Comparison of ENCODE assay signal across 9 cellular contexts in the genomic region with DNA sequence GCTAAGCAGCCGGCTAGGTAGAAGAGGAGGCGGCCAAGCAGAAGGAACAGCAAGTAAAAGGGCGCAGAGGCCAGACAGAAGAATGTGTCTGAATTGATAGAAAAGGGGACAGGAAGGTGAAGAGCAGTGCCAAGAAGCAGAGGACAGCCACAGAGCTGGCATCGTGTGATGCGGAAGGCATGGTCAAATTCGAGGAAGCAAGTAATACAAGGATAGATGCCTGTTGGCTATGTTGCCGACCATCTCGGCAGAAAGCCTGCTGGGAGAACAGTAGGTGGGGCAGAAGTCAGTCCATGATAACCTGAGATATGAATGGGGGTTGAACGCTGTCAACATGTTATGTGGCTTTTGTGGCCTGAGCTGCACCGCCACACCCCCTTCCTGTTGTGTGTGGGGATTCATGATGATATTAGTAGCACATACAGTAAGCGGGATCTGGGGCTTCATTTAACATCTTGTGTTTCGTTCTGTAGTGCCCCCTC. TPM values are rescaled to one million over a fixed set of nuclear protein-coding genes. Genes with fewer than 3 reads are reported as not detected.
DNase-seq lines count a peak whose midpoint lies in the region; ATAC-seq and TF ChIP-seq lines count a peak whose summit lies in the region.
"Had no signal": no experiment of that assay in that cellular context is flagged by ENCODE, and none has a peak within 500 bp of the region (broad histone marks: within the 10 kb centered on the region; RNA-seq: fewer than 3 reads in every experiment).

No MANE protein-coding gene starts in this region.

- H3K27me3 Mint-ChIP-seq in T-helper 1 cell treated with Interleukin-12 subunit alpha and Interleukin-12 subunit beta and Interleukin-4 antibody, amounts not matched to agents 30 μg/mL and 1 μg/mL, for 36 hours (ENCODE audit: low read depth): peaks cover 11% of the 10 kb centered on the region
- H3K27me3 Mint-ChIP-seq in activated naive CD4-positive, alpha-beta T cell treated with anti-CD3 and anti-CD28 coated beads, Interleukin-2, amount 50 U/mL, for 24 hours: no peaks in the 10 kb centered on the region

- intact Hi-C loops in psoas muscle (cut with DNase I): no loop called here

- no peaks in the 10 kb centered on the region for H3K36me3 Mint-ChIP-seq in T-helper 1 cell treated with Interleukin-12 subunit alpha and Interleukin-12 subunit beta and Interleukin-4 antibody, amounts not matched to agents 30 μg/mL and 1 μg/mL, for 36 hours (ENCODE audit: low read depth)
- H3K36me3 Mint-ChIP-seq in activated naive CD4-positive, alpha-beta T cell treated with anti-CD3 and anti-CD28 coated beads, Interleukin-2, amount 50 U/mL, for 24 hours: no peaks in the 10 kb centered on the region

- no peak overlapping the region for H3K27ac ChIP-seq in psoas muscle

- peaks cover 66% of the 10 kb centered on the region for H3K4me1 Mint-ChIP-seq in T-helper 1 cell treated with Interleukin-12 subunit alpha and Interleukin-12 subunit beta and Interleukin-4 antibody, amounts not matched to agents 30 μg/mL and 1 μg/mL, for 36 hours (ENCODE audit: low read depth)
- peaks cover 84% of the 10 kb centered on the region for H3K4me1 Mint-ChIP-seq in activated naive CD4-positive, alpha-beta T cell treated with anti-CD3 and anti-CD28 coated beads, Interleukin-2, amount 50 U/mL, for 24 hours

- ATAC-seq in GM21447 (IDR thresholded peaks at IDR 0.05; ENCODE audit: unreplicated experiment) (peak; percentile 63), HG02571 (IDR thresholded peaks at IDR 0.05; ENCODE audit: unreplicated experiment) (no peak), psoas muscle (no peak)

- H3K4me3 ChIP-seq in HAP-1 (no peak overlapping the region), psoas muscle (no peak overlapping the region)
- H3K4me3 ChIP-seq: skin epidermis had no signal

- DNase-seq in stimulated activated CD8-positive, alpha-beta memory T cell treated with anti-CD3 and anti-CD28 coated beads, Interleukin-15, amount 100 ng/mL, for 48 hours (ENCODE audit: low read depth in 2 of 2): peak; percentile 34 to 45
- DNase-seq in HAP-1 (ENCODE audit: low spot score in 2 of 2) (no peak), 8988T (no peak), psoas muscle (no peak)

- no peaks in the 10 kb centered on the region for H3K9me3 Mint-ChIP-seq in T-helper 1 cell treated with Interleukin-12 subunit alpha and Interleukin-12 subunit beta and Interleukin-4 antibody, amounts not matched to agents 30 μg/mL and 1 μg/mL, for 36 hours
- H3K9me3 Mint-ChIP-seq in activated naive CD4-positive, alpha-beta T cell treated with anti-CD3 and anti-CD28 coated beads, Interleukin-2, amount 50 U/mL, for 24 hours: no peaks in the 10 kb centered on the region

- H3K4me3 Mint-ChIP-seq in T-helper 1 cell treated with Interleukin-12 subunit alpha and Interleukin-12 subunit beta and Interleukin-4 antibody, amounts not matched to agents 30 μg/mL and 1 μg/mL, for 36 hours: peak overlapping the region; percentile 72
- H3K4me3 Mint-ChIP-seq in activated naive CD4-positive, alpha-beta T cell treated with anti-CD3 and anti-CD28 coated beads, Interleukin-2, amount 50 U/mL, for 24 hours: peak overlapping the region; percentile 77

- no peaks in the 10 kb centered on the region for H3K36me3 ChIP-seq in HAP-1 (replicated peaks)
- no peaks in the 10 kb centered on the region for H3K36me3 ChIP-seq in psoas muscle (ENCODE audit: insufficient read depth in 1 of 2, low read depth in 1 of 2)

- no peaks in the 10 kb centered on the region for H3K4me1 ChIP-seq in HAP-1
- no peaks in the 10 kb centered on the region for H3K4me1 ChIP-seq in psoas muscle

- 60 to 68% (median 65%) methylated on average over 12 of the region's 12 CpGs for WGBS in psoas muscle, 3 donors

- H3K27me3 ChIP-seq in HAP-1 (ENCODE audit: low read depth) (peaks cover 3% of the 10 kb centered on the region; the same call in 1 of the 2 replicates), psoas muscle (ENCODE audit: insufficient read depth in 3 of 3, low read length in 2 of 3) (peaks cover 0 to 6% (median 0%) of the 10 kb centered on the region in 3 donors)

- H3K9me3 ChIP-seq in HAP-1 (no peaks in the 10 kb centered on the region), psoas muscle (no peaks in the 10 kb centered on the region)

- no peak for TF ChIP-seq CTCF in psoas muscle (IDR thresholded peaks at IDR 0.05)

- H3K27ac Mint-ChIP-seq in T-helper 1 cell treated with Interleukin-12 subunit alpha and Interleukin-12 subunit beta and Interleukin-4 antibody, amounts not matched to agents 30 μg/mL and 1 μg/mL, for 36 hours: peak overlapping the region; percentile 85
- H3K27ac Mint-ChIP-seq in activated naive CD4-positive, alpha-beta T cell treated with anti-CD3 and anti-CD28 coated beads, Interleukin-2, amount 50 U/mL, for 24 hours: peak overlapping the region; percentile 83

- in situ Hi-C loops in HAP-1 (cut with MboI; ENCODE audit: low sequenced_read_pairs): loop anchor here (10.0 to 25.0 kb wide), 2 partner anchors 594 to 1541 kb away; no protein-coding TSS in a partner anchor

RNA-seq across cellular contexts. Expression of a gene that starts 25.7 kb away (rescaled TPM):
- 1 to 10 TPM; 1.1 to 2.1 (median 1.2) TPM for total RNA-seq in psoas muscle
- polyA plus RNA-seq in psoas muscle: under 1 TPM; 0.12 to 0.23 (median 0.13) TPM

Comparison
In these comparisons a context has a peak if more than half of its experiments do, and no peak if none do; other contexts are left out.
1. DNase-seq: peak in stimulated activated CD8-positive, alpha-beta memory T cell treated with anti-CD3 and anti-CD28 coated beads, Interleukin-15, amount 100 ng/mL, for 48 hours (2 of 2); none in HAP-1 (0 of 2), 8988T (single experiment) and psoas muscle (0 of 2).